Comparison of ENCODE assay signal across 18 cellular contexts in genomic region chr14:92890830-92891598, GRCh38. TPM values are rescaled to one million over a fixed set of nuclear protein-coding genes. Genes with fewer than 3 reads are reported as not detected.
DNase-seq lines count a peak whose midpoint lies in the region; ATAC-seq, FAIRE-seq and TF ChIP-seq lines count a peak whose summit lies in the region.
"Had no signal": no experiment of that assay in that cellular context is flagged by ENCODE, and none has a peak within 500 bp of the region (broad histone marks: within the 10 kb centered on the region; RNA-seq: fewer than 3 reads in every experiment).

No MANE protein-coding gene starts in this region.

- H3K4me3 ChIP-seq in small intestine (ENCODE audit: low read depth in 1 of 2, low read length in 2 of 2) = no peak overlapping the region
- H3K4me3 ChIP-seq in ascending aorta = no peak overlapping the region
- H3K4me3 ChIP-seq: ovary, upper lobe of right lung had no signal

- peaks cover 1% of the 10 kb centered on the region for H3K36me3 Mint-ChIP-seq in activated CD4-positive, alpha-beta memory T cell treated with anti-CD3 and anti-CD28 coated beads for 36 hours
- no peaks in the 10 kb centered on the region for H3K36me3 Mint-ChIP-seq in activated CD4-positive, alpha-beta memory T cell treated with anti-CD3 and anti-CD28 coated beads, Interleukin-2, amount 10 ng/mL, durations not matched to agents 7 days and 5 days (ENCODE audit: low read depth)
- H3K36me3 Mint-ChIP-seq: activated naive CD4-positive, alpha-beta T cell treated with anti-CD3 and anti-CD28 coated beads, Interleukin-2, amount 50 U/mL, for 24 hours had no signal

- DNase-seq in activated CD4-positive, alpha-beta memory T cell treated with anti-CD3 and anti-CD28 coated beads for 36 hours = peak; percentile 14
- no peak for DNase-seq in activated CD4-positive, alpha-beta memory T cell treated with anti-CD3 and anti-CD28 coated beads, Interleukin-2, amount 10 ng/mL, durations not matched to agents 7 days and 5 days
- DNase-seq in NCI-H2081 treated with DMSO at 0.1 percent for 48 hours (lab: John Stamatoyannopoulos, UW) (peak; percentile 95), small intestine (peak; percentile 22), ascending aorta (ENCODE audit: low spot score in 2 of 2) (no peak), left cardiac atrium (no peak)
- no peak for DNase-seq in activated CD8-positive, alpha-beta memory T cell treated with anti-CD3 and anti-CD28 coated beads, Interleukin-2, amount 50 U/mL, for 48 hours
- DNase-seq: GOT3; MM.1S; NK-92 treated with Interleukin-12 subunit alpha and Interleukin-12 subunit beta, amount 100 ng/mL, for 24 hours; ovary; upper lobe of right lung had no signal

- no peak for ATAC-seq in left cardiac atrium

- H3K27ac ChIP-seq in VCaP (peak overlapping the region; percentile 71), small intestine (ENCODE audit: low read depth in 1 of 2, low read length in 1 of 2) (no peak overlapping the region), ascending aorta (no peak overlapping the region)
- H3K27ac ChIP-seq: ovary, upper lobe of right lung had no signal

- CTCF ChIA-PET in activated CD4-positive, alpha-beta memory T cell treated with anti-CD3 and anti-CD28 coated beads for 36 hours (lab: Charles Lee) = no interaction called here
- CTCF ChIA-PET in activated CD4-positive, alpha-beta memory T cell treated with anti-CD3 and anti-CD28 coated beads, Interleukin-2, amount 10 ng/mL, durations not matched to agents 7 days and 5 days (lab: Charles Lee) = no interaction called here

- H3K27me3 ChIP-seq in small intestine (ENCODE audit: control insufficient read depth in 2 of 2, insufficient read depth in 2 of 2, low read length in 2 of 2) (no peaks in the 10 kb centered on the region), ascending aorta (no peaks in the 10 kb centered on the region)
- H3K27me3 ChIP-seq: ovary, upper lobe of right lung had no signal

- no peaks in the 10 kb centered on the region for H3K36me3 ChIP-seq in small intestine (ENCODE audit: control insufficient read depth in 2 of 2, insufficient read depth in 2 of 2, low read length in 2 of 2)
- no peaks in the 10 kb centered on the region for H3K36me3 ChIP-seq in ascending aorta
- H3K36me3 ChIP-seq: ovary, upper lobe of right lung had no signal

- H3K9me3 Mint-ChIP-seq in activated CD4-positive, alpha-beta memory T cell treated with anti-CD3 and anti-CD28 coated beads for 36 hours = peaks cover 16% of the 10 kb centered on the region
- peaks cover 5% of the 10 kb centered on the region for H3K9me3 Mint-ChIP-seq in activated CD4-positive, alpha-beta memory T cell treated with anti-CD3 and anti-CD28 coated beads, Interleukin-2, amount 10 ng/mL, durations not matched to agents 7 days and 5 days

- intact Hi-C loops in activated CD4-positive, alpha-beta memory T cell treated with anti-CD3 and anti-CD28 coated beads for 36 hours (cut with micrococcal nuclease) = no loop called here
- intact Hi-C loops in ascending aorta (cut with DNase I) (no loop called here), left cardiac atrium (cut with DNase I) (no loop called here)

- H3K9me3 ChIP-seq in small intestine (ENCODE audit: control insufficient read depth, low read depth) (no peaks in the 10 kb centered on the region), ascending aorta (no peaks in the 10 kb centered on the region)
- H3K9me3 ChIP-seq: ovary, upper lobe of right lung had no signal

- no peaks in the 10 kb centered on the region for H3K27me3 Mint-ChIP-seq in activated CD4-positive, alpha-beta memory T cell treated with anti-CD3 and anti-CD28 coated beads for 36 hours
- H3K27me3 Mint-ChIP-seq in activated CD4-positive, alpha-beta memory T cell treated with anti-CD3 and anti-CD28 coated beads, Interleukin-2, amount 10 ng/mL, durations not matched to agents 7 days and 5 days = peaks cover 15% of the 10 kb centered on the region

- no peak overlapping the region for H3K27ac Mint-ChIP-seq in activated CD4-positive, alpha-beta memory T cell treated with anti-CD3 and anti-CD28 coated beads for 36 hours
- no peak overlapping the region for H3K27ac Mint-ChIP-seq in activated CD4-positive, alpha-beta memory T cell treated with anti-CD3 and anti-CD28 coated beads, Interleukin-2, amount 10 ng/mL, durations not matched to agents 7 days and 5 days
- H3K27ac Mint-ChIP-seq: activated naive CD4-positive, alpha-beta T cell treated with anti-CD3 and anti-CD28 coated beads, Interleukin-2, amount 50 U/mL, for 24 hours; CD4-positive, alpha-beta T cell; stimulated activated naive CD8-positive, alpha-beta T cell treated with anti-CD3 and anti-CD28 coated beads, Interleukin-15, Interleukin-2, amounts not matched to agents 100 ng/mL and 50 ng/mL, for 24 hours; T-helper 1 cell treated with Interleukin-12 subunit alpha and Interleukin-12 subunit beta and Interleukin-4 antibody, amounts not matched to agents 30 μg/mL and 1 μg/mL, for 36 hours had no signal

- 32 to 41% (median 32%) methylated on average over 7 of the region's 7 CpGs for WGBS in small intestine, 3 donors

- no peak for TF ChIP-seq CTCF in VCaP (conservative IDR thresholded peaks at IDR 0.05)
- no peak for TF ChIP-seq CTCF in ascending aorta (IDR thresholded peaks at IDR 0.05)

- H3K4me1 ChIP-seq in small intestine (ENCODE audit: control insufficient read depth in 2 of 2, insufficient read depth in 1 of 2, low read depth in 1 of 2, low read length in 1 of 2) (no peaks in the 10 kb centered on the region), ascending aorta (no peaks in the 10 kb centered on the region)
- H3K4me1 ChIP-seq: upper lobe of right lung had no signal

- H3K4me1 Mint-ChIP-seq in activated CD4-positive, alpha-beta memory T cell treated with anti-CD3 and anti-CD28 coated beads for 36 hours (ENCODE audit: low read depth) = peaks cover 21% of the 10 kb centered on the region
- no peaks in the 10 kb centered on the region for H3K4me1 Mint-ChIP-seq in activated CD4-positive, alpha-beta memory T cell treated with anti-CD3 and anti-CD28 coated beads, Interleukin-2, amount 10 ng/mL, durations not matched to agents 7 days and 5 days

- POLR2A ChIA-PET in activated CD4-positive, alpha-beta memory T cell treated with anti-CD3 and anti-CD28 coated beads for 36 hours (lab: Charles Lee) = no interaction called here
- POLR2A ChIA-PET in activated CD4-positive, alpha-beta memory T cell treated with anti-CD3 and anti-CD28 coated beads, Interleukin-2, amount 10 ng/mL, durations not matched to agents 7 days and 5 days (lab: Charles Lee) = no interaction called here

- H3K4me3 Mint-ChIP-seq in activated CD4-positive, alpha-beta memory T cell treated with anti-CD3 and anti-CD28 coated beads for 36 hours = no peak overlapping the region
- no peak overlapping the region for H3K4me3 Mint-ChIP-seq in activated CD4-positive, alpha-beta memory T cell treated with anti-CD3 and anti-CD28 coated beads, Interleukin-2, amount 10 ng/mL, durations not matched to agents 7 days and 5 days
- H3K4me3 Mint-ChIP-seq: activated naive CD4-positive, alpha-beta T cell treated with anti-CD3 and anti-CD28 coated beads, Interleukin-2, amount 50 U/mL, for 24 hours; CD4-positive, alpha-beta T cell; stimulated activated naive CD8-positive, alpha-beta T cell treated with anti-CD3 and anti-CD28 coated beads, Interleukin-15, Interleukin-2, amounts not matched to agents 100 ng/mL and 50 ng/mL, for 24 hours; T-helper 1 cell treated with Interleukin-12 subunit alpha and Interleukin-12 subunit beta and Interleukin-4 antibody, amounts not matched to agents 30 μg/mL and 1 μg/mL, for 36 hours had no signal

- FAIRE-seq in small intestine (lab: Jason Lieb, UNC) = no peak
- FAIRE-seq: GM12892 had no signal

RNA-seq across cellular contexts. Expression of gene CHGA, which starts 31.9 kb away (rescaled TPM):
- total RNA-seq in activated CD4-positive, alpha-beta memory T cell treated with anti-CD3 and anti-CD28 coated beads for 36 hours = not detected
- not detected for total RNA-seq in activated CD4-positive, alpha-beta memory T cell treated with anti-CD3 and anti-CD28 coated beads, Interleukin-2, amount 10 ng/mL, durations not matched to agents 7 days and 5 days
- 100 to 1,000 TPM in 1 of 3 donors, 10 to 100 TPM in 2; 20.4 to 180 (median 32.4) TPM for polyA plus RNA-seq in small intestine
- total RNA-seq in ascending aorta (0.32 TPM), left cardiac atrium (not detected)
- total RNA-seq: CD4-positive, alpha-beta T cell; upper lobe of right lung had no signal

Comparison
In these comparisons a context has a peak if more than half of its experiments do, and no peak if none do; other contexts are left out.
1. DNase-seq: peak in activated CD4-positive, alpha-beta memory T cell treated with anti-CD3 and anti-CD28 coated beads for 36 hours (single experiment), NCI-H2081 treated with DMSO at 0.1 percent for 48 hours (single experiment) and small intestine (single experiment); none in activated CD4-positive, alpha-beta memory T cell treated with anti-CD3 and anti-CD28 coated beads, Interleukin-2, amount 10 ng/mL, durations not matched to agents 7 days and 5 days (single experiment), activated CD8-positive, alpha-beta memory T cell treated with anti-CD3 and anti-CD28 coated beads, Interleukin-2, amount 50 U/mL, for 48 hours (single experiment), ascending aorta (0 of 2) and left cardiac atrium (single experiment).